ENCODE assay signal across 34 cellular contexts in the genomic region with DNA sequence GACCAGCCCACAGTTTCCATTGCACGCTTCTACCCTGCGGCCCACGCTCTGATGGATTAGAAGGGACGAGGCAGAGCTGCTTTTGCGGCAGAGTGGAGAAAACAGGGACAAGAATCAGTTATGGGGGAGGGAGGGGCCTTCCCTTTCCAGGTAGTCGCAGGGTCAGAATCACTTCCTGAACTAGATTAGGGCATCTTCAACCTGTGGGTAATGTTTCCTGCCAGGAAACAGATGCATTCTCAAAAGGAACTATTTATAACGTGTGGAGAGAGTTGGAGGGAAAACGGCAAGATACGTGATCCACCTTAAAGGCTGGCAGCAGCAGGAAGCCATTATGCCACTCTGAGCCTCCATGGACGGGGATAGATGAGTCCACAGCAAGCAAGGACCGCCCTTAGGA. TPM values are rescaled to one million over a fixed set of nuclear protein-coding genes. Genes with fewer than 3 reads are reported as not detected.
"Had no signal": no experiment of that assay in that cellular context is flagged by ENCODE, and none has a peak within 500 bp of the region (broad histone marks: within the 10 kb centered on the region; RNA-seq: fewer than 3 reads in every experiment).

No MANE protein-coding gene starts in this region.

- FAIRE-seq: astrocyte had no signal

- H3K4me3 ChIP-seq: esophagus squamous epithelium, left ventricle myocardium inferior, mucosa of descending colon, ovary, skin epidermis, testis, transverse colon had no signal

- H3K27ac ChIP-seq: brain microvascular endothelial cell, epithelial cell of prostate, esophagus squamous epithelium, left ventricle myocardium inferior, ovary, skin epidermis, testis, transverse colon, VCaP had no signal

- ATAC-seq: mucosa of descending colon; natural killer cell treated with Interleukin-12 subunit alpha and Interleukin-12 subunit beta and Interleukin-15 and Interleukin-18, amount 100 ng/mL, for 72 hours; sciatic nerve; stimulated activated naive CD8-positive, alpha-beta T cell treated with anti-CD3 and anti-CD28 coated beads, Interleukin-15, Interleukin-2, amounts not matched to agents 100 U/mL and 50 U/mL, for 24 hours; T-helper 17 cell had no signal

- DNase-seq: activated CD4-positive, alpha-beta T cell treated with anti-CD3 and anti-CD28 coated beads for 48 hours; activated CD4-positive, alpha-beta T cell treated with anti-CD3 and anti-CD28 coated beads, Interleukin-2, amount 50 U/mL, for 48 hours; activated CD8-positive, alpha-beta memory T cell treated with anti-CD3 and anti-CD28 coated beads for 24 hours; activated effector memory CD4-positive, alpha-beta T cell treated with anti-CD3 and anti-CD28 coated beads, Interleukin-2, amount 50 U/mL, for 16 hours; activated naive CD4-positive, alpha-beta T cell treated with anti-CD3 and anti-CD28 coated beads for 36 hours; activated T-cell treated with anti-CD3 and anti-CD28 coated beads, Interleukin-2, amount 50 U/mL, for 1 hour; amniotic stem cell; brain microvascular endothelial cell; effector CD4-positive, alpha-beta T cell; esophagus squamous epithelium; foreskin melanocyte; islet precursor cell; left ventricle myocardium inferior; mucosa of descending colon; ovary; stimulated activated CD4-positive, alpha-beta T cell treated with anti-CD3 and anti-CD28 coated beads, Interleukin-12 subunit alpha, Interleukin-12 subunit beta, amount 100 ng/mL, for 4 hours; stimulated activated CD4-positive, alpha-beta T cell treated with anti-CD3 and anti-CD28 coated beads, Interleukin-4, amount 100 ng/mL, for 1 hour; stimulated activated naive CD8-positive, alpha-beta T cell treated with anti-CD3 and anti-CD28 coated beads, Interleukin-15, Interleukin-2, amounts not matched to agents 100 U/mL and 50 U/mL, for 24 hours; T-helper 17 cell; T1000; testis; transverse colon had no signal

- H3K36me3 ChIP-seq: brain microvascular endothelial cell, left ventricle myocardium inferior, ovary, transverse colon had no signal

- H3K27me3 ChIP-seq: ovary, testis, transverse colon had no signal

- H3K4me1 ChIP-seq: esophagus squamous epithelium, left ventricle myocardium inferior, testis, transverse colon had no signal

- H3K9me3 ChIP-seq: esophagus squamous epithelium, left ventricle myocardium inferior, mucosa of descending colon, ovary, testis, transverse colon had no signal

RNA-seq across cellular contexts. Expression of gene CNTN2, which starts 59.9 kb away (rescaled TPM):
- total RNA-seq: activated naive CD4-positive, alpha-beta T cell treated with anti-CD3 and anti-CD28 coated beads for 36 hours; activated T-helper 1 cell treated with anti-CD3 and anti-CD28 coated beads, Interleukin-12 subunit alpha, Interleukin-12 subunit beta, Interleukin-2, Interleukin-4 antibody, amounts not matched to agents 30 ng/mL and 10 ng/mL and 1 ng/mL, durations not matched to agents 14 hours and 24 hours and 36 hours; glomerular endothelial cell; lung microvascular endothelial cell; mesenteric fat pad; myocyte; natural killer cell treated with Interleukin-12 subunit alpha and Interleukin-12 subunit beta and Interleukin-15 and Interleukin-18, amount 100 ng/mL, for 72 hours; progenitor cell of endocrine pancreas; T-helper 17 cell had no signal
